3 cellular contexts compared by ENCODE assay signal in the genomic region with DNA sequence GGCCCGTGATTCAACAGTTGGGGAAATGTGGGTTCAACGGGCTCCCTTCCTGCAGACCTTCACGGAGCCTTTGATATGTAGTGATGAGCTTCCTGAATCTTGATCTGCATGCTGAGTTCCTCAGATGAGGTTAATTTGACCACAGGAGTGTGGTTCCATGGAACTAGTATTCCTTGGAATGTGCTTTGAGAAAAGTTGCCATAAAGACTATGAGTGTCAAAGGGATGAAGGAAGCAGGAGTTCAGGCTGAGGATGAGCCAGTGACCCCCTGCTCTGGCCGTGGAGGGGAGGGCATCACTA.
TF ChIP-seq lines count a peak whose summit lies in the region.

No MANE protein-coding gene starts in this region.

TF ChIP-seq in SK-N-SH, 30 proteins besides CTCF, POLR2A, EP300 and RAD21:
- TF ChIP-seq, protein P1, sequence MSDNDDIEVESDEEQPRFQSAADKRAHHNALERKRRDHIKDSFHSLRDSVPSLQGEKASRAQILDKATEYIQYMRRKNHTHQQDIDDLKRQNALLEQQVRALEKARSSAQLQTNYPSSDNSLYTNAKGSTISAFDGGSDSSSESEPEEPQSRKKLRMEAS (IDR thresholded peaks at IDR 0.05; ENCODE audit: low read depth): no peak
- TF ChIP-seq ELF1 (IDR thresholded peaks at IDR 0.05) (no peak), MXI1 (IDR thresholded peaks at IDR 0.05; ENCODE audit: low read depth, low read length) (0 out of 2 replicates have a peak, but pooled peaks have one; percentile 6), NFIC (IDR thresholded peaks at IDR 0.05; ENCODE audit: borderline replicate concordance) (no peak)
TF ChIP-seq in SK-N-SH: peak in this region for 1.

TF ChIP-seq in SK-N-SH treated with all-trans-retinoic acid at 6 μM for 48 hours, 23 proteins besides CTCF, POLR2A, EP300 and RAD21:
- TF ChIP-seq ZFP30 (CRISPR knock-in tag; IDR thresholded peaks at IDR 0.05): no peak
- TF ChIP-seq, protein P2, sequence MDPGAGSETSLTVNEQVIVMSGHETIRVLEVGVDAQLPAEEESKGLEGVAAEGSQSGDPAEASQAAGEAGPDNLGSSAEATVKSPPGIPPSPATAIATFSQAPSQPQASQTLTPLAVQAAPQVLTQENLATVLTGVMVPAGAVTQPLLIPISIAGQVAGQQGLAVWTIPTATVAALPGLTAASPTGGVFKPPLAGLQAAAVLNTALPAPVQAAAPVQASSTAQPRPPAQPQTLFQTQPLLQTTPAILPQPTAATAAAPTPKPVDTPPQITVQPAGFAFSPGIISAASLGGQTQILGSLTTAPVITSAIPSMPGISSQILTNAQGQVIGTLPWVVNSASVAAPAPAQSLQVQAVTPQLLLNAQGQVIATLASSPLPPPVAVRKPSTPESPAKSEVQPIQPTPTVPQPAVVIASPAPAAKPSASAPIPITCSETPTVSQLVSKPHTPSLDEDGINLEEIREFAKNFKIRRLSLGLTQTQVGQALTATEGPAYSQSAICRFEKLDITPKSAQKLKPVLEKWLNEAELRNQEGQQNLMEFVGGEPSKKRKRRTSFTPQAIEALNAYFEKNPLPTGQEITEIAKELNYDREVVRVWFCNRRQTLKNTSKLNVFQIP (CRISPR knock-in tag; IDR thresholded peaks at IDR 0.05; ENCODE audit: borderline replicate concordance, low read depth): no peak
- TF ChIP-seq, protein P3, sequence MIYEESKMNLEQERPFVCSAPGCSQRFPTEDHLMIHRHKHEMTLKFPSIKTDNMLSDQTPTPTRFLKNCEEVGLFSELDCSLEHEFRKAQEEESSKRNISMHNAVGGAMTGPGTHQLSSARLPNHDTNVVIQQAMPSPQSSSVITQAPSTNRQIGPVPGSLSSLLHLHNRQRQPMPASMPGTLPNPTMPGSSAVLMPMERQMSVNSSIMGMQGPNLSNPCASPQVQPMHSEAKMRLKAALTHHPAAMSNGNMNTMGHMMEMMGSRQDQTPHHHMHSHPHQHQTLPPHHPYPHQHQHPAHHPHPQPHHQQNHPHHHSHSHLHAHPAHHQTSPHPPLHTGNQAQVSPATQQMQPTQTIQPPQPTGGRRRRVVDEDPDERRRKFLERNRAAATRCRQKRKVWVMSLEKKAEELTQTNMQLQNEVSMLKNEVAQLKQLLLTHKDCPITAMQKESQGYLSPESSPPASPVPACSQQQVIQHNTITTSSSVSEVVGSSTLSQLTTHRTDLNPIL (CRISPR knock-in tag; IDR thresholded peaks at IDR 0.05; ENCODE audit: low read depth): no peak
- no peak for TF ChIP-seq SNAI2 (CRISPR knock-in tag; IDR thresholded peaks at IDR 0.05)
- no peak for TF ChIP-seq ESRRG (CRISPR knock-in tag; IDR thresholded peaks at IDR 0.05)
- TF ChIP-seq ISL1 (CRISPR knock-in tag; IDR thresholded peaks at IDR 0.05): no peak
- no peak for TF ChIP-seq GLIS3 (CRISPR knock-in tag; IDR thresholded peaks at IDR 0.05)
- no peak for TF ChIP-seq TCF4 (CRISPR knock-in tag; IDR thresholded peaks at IDR 0.05; ENCODE audit: borderline replicate concordance)
- no peak for TF ChIP-seq PPARA (CRISPR knock-in tag; IDR thresholded peaks at IDR 0.05; ENCODE audit: borderline replicate concordance)

TF ChIP-seq in H1, 55 proteins besides CTCF, POLR2A, EP300 and RAD21:
- TF ChIP-seq GABPA (IDR thresholded peaks at IDR 0.05; ENCODE audit: borderline replicate concordance, insufficient read depth, low read length) (no peak), EGR1 (IDR thresholded peaks at IDR 0.05; ENCODE audit: borderline replicate concordance, low read depth, low read length) (no peak), TCF12 (IDR thresholded peaks at IDR 0.05; ENCODE audit: low read depth, low read length) (no peak), ZNF274 (IDR thresholded peaks at IDR 0.05; ENCODE audit: borderline replicate concordance, extremely low read depth, low read length) (no peak), SUZ12 (IDR thresholded peaks at IDR 0.05; ENCODE audit: low read length) (no peak), ASH2L (IDR thresholded peaks at IDR 0.05; ENCODE audit: low read length) (no peak)
- TF ChIP-seq, protein P4, sequence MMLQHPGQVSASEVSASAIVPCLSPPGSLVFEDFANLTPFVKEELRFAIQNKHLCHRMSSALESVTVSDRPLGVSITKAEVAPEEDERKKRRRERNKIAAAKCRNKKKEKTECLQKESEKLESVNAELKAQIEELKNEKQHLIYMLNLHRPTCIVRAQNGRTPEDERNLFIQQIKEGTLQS (IDR thresholded peaks at IDR 0.05; ENCODE audit: insufficient read depth, low read depth, low read length): no peak
- TF ChIP-seq, protein P1 (IDR thresholded peaks at IDR 0.05): no peak
